In genomic region chr3:9944271-9944670, GRCh38 we compare ENCODE assay signal across 29 cellular contexts. TPM values are rescaled to one million over a fixed set of nuclear protein-coding genes. Genes with fewer than 3 reads are reported as not detected.
DNase-seq lines count a peak whose midpoint lies in the region; ATAC-seq and TF ChIP-seq lines count a peak whose summit lies in the region.
"Had no signal": no experiment of that assay in that cellular context is flagged by ENCODE, and none has a peak within 500 bp of the region (broad histone marks: within the 10 kb centered on the region; RNA-seq: fewer than 3 reads in every experiment).

No MANE protein-coding gene starts in this region.

- H3K9me3 ChIP-seq in Caco-2 (no peaks in the 10 kb centered on the region), T-helper 17 cell (ENCODE audit: control insufficient read depth, low read length, poor library complexity, severe bottlenecking) (no peaks in the 10 kb centered on the region), neuronal stem cell (replicated peaks in 1 of 2; ENCODE audit: control insufficient read depth in 2 of 2, insufficient read depth in 1 of 2, low read depth in 1 of 2, low read length in 2 of 2) (peaks cover 0 to 6% of the 10 kb centered on the region in 2 donors)
- H3K9me3 ChIP-seq: MG63, mucosa of descending colon, thoracic aorta had no signal

- BruUV-seq in Caco-2 (replicated peaks; lab: Mats Ljungman, UMichigan) = no TSS peak

- no peak overlapping the region for H3K14ac ChIP-seq in neuronal stem cell (ENCODE audit: low read length)

- H3K4me1 ChIP-seq in Caco-2 (0 out of 2 replicates have a peak, but pooled peaks cover 6% of the 10 kb centered on the region), neuronal stem cell (ENCODE audit: control insufficient read depth in 2 of 2, insufficient read depth in 1 of 2, low read depth in 1 of 2, low read length in 2 of 2) (peaks cover 0 to 9% of the 10 kb centered on the region in 2 donors)

- peak overlapping the region; percentile 61 for H2BK120ac ChIP-seq in neuronal stem cell (ENCODE audit: low read depth, low read length)

- peaks cover 4% of the 10 kb centered on the region for H3K79me1 ChIP-seq in neuronal stem cell (ENCODE audit: low read depth, low read length)

- no peak overlapping the region for H3K9ac ChIP-seq in neuronal stem cell (ENCODE audit: low read depth, low read length, poor library complexity)
- H3K9ac ChIP-seq: KMS-11 had no signal

- no peak overlapping the region for H3K27ac Mint-ChIP-seq in Caco-2 (ENCODE audit: unreplicated experiment)
- peak overlapping the region; percentile 59 for H3K27ac Mint-ChIP-seq in T-helper 17 cell
- H3K27ac Mint-ChIP-seq: WTC11 had no signal

- CTCF ChIA-PET in Caco-2 (lab: Charles Lee) = interaction anchor here (0.5 kb wide), 1 partner anchor 12 kb away, joined by 3 read pairs; no protein-coding TSS in a partner anchor

- no peak overlapping the region for H3K4me2 ChIP-seq in neuronal stem cell (ENCODE audit: insufficient read depth, low read length, poor library complexity, severe bottlenecking)
- H3K4me2 ChIP-seq: KMS-11 had no signal

- H2AK5ac ChIP-seq in neuronal stem cell (ENCODE audit: low read depth, low read length) = peak overlapping the region; percentile 28

- no peak for TF ChIP-seq CTCF in Caco-2 (IDR thresholded peaks at IDR 0.05; ENCODE audit: insufficient read depth in 1 of 2, low read depth in 1 of 2, low read length in 1 of 2, severe bottlenecking in 1 of 2, unreplicated experiment in 1 of 2)

- no peak overlapping the region for H4K91ac ChIP-seq in neuronal stem cell (ENCODE audit: low read depth, low read length, poor library complexity)

- intact Hi-C loops in Caco-2 (cut with micrococcal nuclease; ENCODE audit: unreplicated experiment) = no loop called here

- H3K36me3 ChIP-seq in Caco-2 (ENCODE audit: control insufficient read depth, insufficient read depth, low read length) (no peaks in the 10 kb centered on the region), neuronal stem cell (replicated peaks in 1 of 2; ENCODE audit: control insufficient read depth in 2 of 2, insufficient read depth in 2 of 2, low read length in 2 of 2) (peaks cover 16 to 42% of the 10 kb centered on the region in 2 donors)

- H3K4me1 Mint-ChIP-seq in Caco-2 (ENCODE audit: low read depth, unreplicated experiment) (no peaks in the 10 kb centered on the region), T-helper 17 cell (peaks cover 2% of the 10 kb centered on the region)

- no peak overlapping the region for H3K18ac ChIP-seq in neuronal stem cell (ENCODE audit: low read length)

- no peak overlapping the region for H3K4ac ChIP-seq in neuronal stem cell (ENCODE audit: low read length)

- H2AFZ ChIP-seq in neuronal stem cell (ENCODE audit: low read length) = no peak overlapping the region

- H3K36me3 Mint-ChIP-seq in Caco-2 (ENCODE audit: insufficient read depth, unreplicated experiment) (peaks cover 15% of the 10 kb centered on the region), T-helper 17 cell (ENCODE audit: low read depth) (no peaks in the 10 kb centered on the region)

- peak overlapping the region; percentile 16 for H3K4me3 Mint-ChIP-seq in Caco-2 (ENCODE audit: unreplicated experiment)
- no peak overlapping the region for H3K4me3 Mint-ChIP-seq in T-helper 17 cell
- H3K4me3 Mint-ChIP-seq: stimulated activated naive CD8-positive, alpha-beta T cell treated with anti-CD3 and anti-CD28 coated beads, Interleukin-15, Interleukin-2, amounts not matched to agents 100 ng/mL and 50 ng/mL, for 24 hours had no signal

- no peaks in the 10 kb centered on the region for H3K9me3 Mint-ChIP-seq in Caco-2 (ENCODE audit: unreplicated experiment)
- H3K9me3 Mint-ChIP-seq: immature natural killer cell; stimulated activated naive CD8-positive, alpha-beta T cell treated with anti-CD3 and anti-CD28 coated beads, Interleukin-15, Interleukin-2, amounts not matched to agents 100 ng/mL and 50 ng/mL, for 24 hours had no signal

- no peak overlapping the region for H2BK15ac ChIP-seq in neuronal stem cell (ENCODE audit: low read length)

- no peaks in the 10 kb centered on the region for H3K27me3 Mint-ChIP-seq in Caco-2 (ENCODE audit: insufficient read depth, unreplicated experiment)
- no peaks in the 10 kb centered on the region for H3K27me3 Mint-ChIP-seq in T-helper 17 cell
- H3K27me3 Mint-ChIP-seq: stimulated activated naive CD8-positive, alpha-beta T cell treated with anti-CD3 and anti-CD28 coated beads, Interleukin-15, Interleukin-2, amounts not matched to agents 100 ng/mL and 50 ng/mL, for 24 hours had no signal

- H3K23ac ChIP-seq in neuronal stem cell (ENCODE audit: low read depth, low read length, poor library complexity) = peak overlapping the region; percentile 44

- no peak for DNase-seq in Caco-2
- DNase-seq in T-helper 17 cell = no peak
- DNase-seq in neuronal stem cell (ENCODE audit: low spot score) = no peak
- DNase-seq: activated CD4-positive, alpha-beta T cell treated with anti-CD3 and anti-CD28 coated beads, Interleukin-2, amount 50 U/mL, for 1 hour; activated gamma-delta T cell treated with Interleukin-2 at 50 U/mL for 16 hours; activated T-cell treated with anti-CD3 and anti-CD28 coated beads, Interleukin-2, amount 50 U/mL, for 1 hour; central memory CD4-positive, alpha-beta T cell; DMS153; erythroblast; immature natural killer cell; mammary epithelial cell; MG63; mucosa of descending colon; NCI-H1105 treated with DMSO at 0.1 percent for 48 hours; NCI-H187 treated with DMSO at 0.1 percent for 48 hours; NCI-H2171 treated with DMSO at 0.1 percent for 48 hours; NCI-H510A treated with DMSO at 0.1 percent for 48 hours; stimulated activated CD4-positive, alpha-beta T cell treated with anti-CD3 and anti-CD28 coated beads, Interleukin-2, amount 100 ng/mL, for 24 hours; T-helper 1 cell had no signal

- WGBS in neuronal stem cell (ENCODE audit: extremely low coverage in 2 of 2, insufficient read length in 2 of 2, insufficient replicate concordance in 1 of 2), 2 donors = no CpG with 5 or more reads among the region's 11 CpGs

- no peak overlapping the region for H2BK12ac ChIP-seq in neuronal stem cell (ENCODE audit: low read length)

- H3K27me3 ChIP-seq in Caco-2 (replicated peaks; ENCODE audit: control insufficient read depth, insufficient read depth, low read length) (no peaks in the 10 kb centered on the region), neuronal stem cell (ENCODE audit: control insufficient read depth in 3 of 3, insufficient read depth in 3 of 3, low read depth in 1 of 3, low read length in 3 of 3) (peaks cover 0 to 4% (median 0%) of the 10 kb centered on the region in 3 experiments)
- H3K27me3 ChIP-seq: MG63 had no signal

- POLR2A ChIA-PET in Caco-2 (lab: Charles Lee) = no interaction called here

- no peak overlapping the region for H4K8ac ChIP-seq in neuronal stem cell (ENCODE audit: low read depth, low read length)

- no peak overlapping the region for H3K27ac ChIP-seq in neuronal stem cell (replicated peaks; ENCODE audit: low read length)
- H3K27ac ChIP-seq: HL-60, KMS-11, thoracic aorta had no signal

- H3K4me3 ChIP-seq in Caco-2 (ENCODE audit: low read depth, low read length) = no peak overlapping the region
- H3K4me3 ChIP-seq in neuronal stem cell (ENCODE audit: low read length in 2 of 2) = no peak overlapping the region
- H3K4me3 ChIP-seq: MG63, mucosa of descending colon, thoracic aorta had no signal

- no peak for ATAC-seq in T-helper 17 cell
- ATAC-seq in HG03439 (IDR thresholded peaks at IDR 0.05; ENCODE audit: unreplicated experiment) = no peak
- ATAC-seq in GM21737 (IDR thresholded peaks at IDR 0.05; ENCODE audit: unreplicated experiment) = no peak
- ATAC-seq: mucosa of descending colon, right cardiac atrium, WTC11 had no signal

- no peak overlapping the region for H2BK5ac ChIP-seq in neuronal stem cell (ENCODE audit: low read length)

RNA-seq across cellular contexts. Expression of gene PRRT3, which starts 7.9 kb away (rescaled TPM):
- total RNA-seq in Caco-2 (2022) (1.1 and 1.3 TPM in 2 replicates), T-helper 17 cell (1 to 10 TPM; 5.8 to 5.9 TPM)
- 5.2 TPM for polyA plus RNA-seq in neuronal stem cell (2013, experiment 1 of 2)
- polyA plus RNA-seq in neuronal stem cell (2013, experiment 2 of 2) = 5.6 TPM

RNA-seq across cellular contexts. Expression of gene CRELD1, which starts 10.6 kb away (rescaled TPM):
- total RNA-seq in Caco-2 (2022) (17.1 and 18.3 TPM in 2 replicates), T-helper 17 cell (10 to 100 TPM; 15.5 to 20.0 TPM)
- 10.5 TPM for polyA plus RNA-seq in neuronal stem cell (2013, experiment 1 of 2)
- 10.9 TPM for polyA plus RNA-seq in neuronal stem cell (2013, experiment 2 of 2)

RNA-seq across cellular contexts. Expression of gene IL17RC, which starts 27.4 kb away (rescaled TPM):
- 8.5 and 11.3 TPM in 2 replicates for total RNA-seq in Caco-2 (2022)
- under 1 TPM; 0.47 to 0.92 TPM for total RNA-seq in T-helper 17 cell
- 5.4 TPM for polyA plus RNA-seq in neuronal stem cell (2013, experiment 1 of 2)
- 6.0 TPM for polyA plus RNA-seq in neuronal stem cell (2013, experiment 2 of 2)
- polyA plus RNA-seq: neural cell had no signal

RNA-seq across cellular contexts. Expression of gene IL17RE, which starts 41.6 kb away (rescaled TPM):
- total RNA-seq in Caco-2 (2022) (77.3 and 82.9 TPM in 2 replicates), T-helper 17 cell (10 to 100 TPM; 10.1 to 12.4 TPM)
- polyA plus RNA-seq in neuronal stem cell (2013, experiment 1 of 2) = 0.77 TPM
- 0.57 TPM for polyA plus RNA-seq in neuronal stem cell (2013, experiment 2 of 2)
- total RNA-seq: RPMI7951 had no signal

RNA-seq across cellular contexts. Expression of gene EMC3, which starts 42.4 kb away (rescaled TPM):
- total RNA-seq in Caco-2 (2022) (52.4 and 56.7 TPM in 2 replicates), T-helper 17 cell (10 to 100 TPM; 41.8 to 60.6 TPM)
- 24.9 TPM for polyA plus RNA-seq in neuronal stem cell (2013, experiment 1 of 2)
- 24.7 TPM for polyA plus RNA-seq in neuronal stem cell (2013, experiment 2 of 2)
